ENCODE assay signal across 32 cellular contexts in the genomic region with DNA sequence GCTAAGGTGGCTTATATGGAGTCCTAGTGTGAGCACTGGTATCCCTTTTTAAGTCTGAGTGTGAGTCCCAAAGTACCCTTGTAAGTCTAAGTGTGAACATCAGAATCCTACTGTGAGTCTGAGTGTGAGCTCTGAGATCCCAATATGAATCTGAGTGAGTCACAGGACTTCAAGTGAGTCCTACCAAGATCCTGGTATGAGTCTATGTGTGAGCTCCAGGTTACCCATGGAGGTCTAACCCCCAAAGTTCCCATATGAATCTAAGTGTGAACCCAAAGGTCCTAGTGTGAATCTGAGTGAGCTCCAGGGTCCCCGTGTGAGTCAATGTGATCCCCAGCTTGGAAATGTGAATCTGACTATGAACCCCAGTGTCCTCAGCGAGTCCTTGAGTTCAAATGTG. TPM values are rescaled to one million over a fixed set of nuclear protein-coding genes. Genes with fewer than 3 reads are reported as not detected.
DNase-seq lines count a peak whose midpoint lies in the region; ATAC-seq and TF ChIP-seq lines count a peak whose summit lies in the region.
"Had no signal": no experiment of that assay in that cellular context is flagged by ENCODE, and none has a peak within 500 bp of the region (broad histone marks: within the 10 kb centered on the region; RNA-seq: fewer than 3 reads in every experiment).

No MANE protein-coding gene starts in this region.

- TF ChIP-seq CTCF in nephron (IDR thresholded peaks at IDR 0.05; ENCODE audit: unreplicated experiment in 3 of 3) (no peak), psoas muscle (IDR thresholded peaks at IDR 0.05) (no peak)

- no peaks in the 10 kb centered on the region for H3K36me3 ChIP-seq in CD8-positive, alpha-beta memory T cell (ENCODE audit: insufficient read depth, low read length)
- no peaks in the 10 kb centered on the region for H3K36me3 ChIP-seq in psoas muscle (ENCODE audit: insufficient read depth in 1 of 2, low read depth in 1 of 2)
- H3K36me3 ChIP-seq: BLaER1 treated with 17β-estradiol and CSF1 and Interleukin-3, amounts not matched to agents 10 nM and 100 nM; HAP-1; SJCRH30 had no signal

- no peak for DNase-seq in CD8-positive, alpha-beta memory T cell
- no peak for DNase-seq in psoas muscle
- DNase-seq in GDM1 (lab: John Stamatoyannopoulos, UW) = no peak
- no peak for DNase-seq in NAMALWA (ENCODE audit: low spot score)
- DNase-seq: AML-193; Caco-2; CD4-positive, alpha-beta memory T cell; HFFc6; KBM-7; MV-4-11; NCI-H1105 treated with DMSO at 0.1 percent for 48 hours; NCI-H146; NCI-H1930; NCI-H2107; NCI-H446 treated with DMSO at 0.1 percent for 48 hours; NCI-H526; NCI-H82; NK-92 treated with Interleukin-12 subunit alpha and Interleukin-12 subunit beta, amount 100 ng/mL, for 24 hours; PC-9; SJCRH30 had no signal

- WGBS in psoas muscle, 3 donors = 61 to 73% (median 61%) methylated on average over 2 of the region's 2 CpGs

- H3K27me3 Mint-ChIP-seq in CD8-positive, alpha-beta memory T cell = peaks cover 69 to 90% of the 10 kb centered on the region in 2 donors
- H3K27me3 Mint-ChIP-seq in activated T-helper 17 cell treated with anti-CD3 and anti-CD28 coated beads, Interleukin-2, amount 50 U/mL, for 72 hours = peaks cover 54% of the 10 kb centered on the region
- peaks cover 69% of the 10 kb centered on the region for H3K27me3 Mint-ChIP-seq in nephron (ENCODE audit: low read depth)

- H3K4me3 Mint-ChIP-seq in CD8-positive, alpha-beta memory T cell = peak overlapping the region in 4 of 7 donors; percentile 19 to 38 (median 27)
- no peak overlapping the region for H3K4me3 Mint-ChIP-seq in activated T-helper 17 cell treated with anti-CD3 and anti-CD28 coated beads, Interleukin-2, amount 50 U/mL, for 72 hours
- H3K4me3 Mint-ChIP-seq in nephron = peak overlapping the region; percentile 88 to 92 (median 90)
- H3K4me3 Mint-ChIP-seq: GM23338, HFFc6 had no signal

- no peaks in the 10 kb centered on the region for H3K9me3 Mint-ChIP-seq in CD8-positive, alpha-beta memory T cell
- no peaks in the 10 kb centered on the region for H3K9me3 Mint-ChIP-seq in activated T-helper 17 cell treated with anti-CD3 and anti-CD28 coated beads, Interleukin-2, amount 50 U/mL, for 72 hours
- no peaks in the 10 kb centered on the region for H3K9me3 Mint-ChIP-seq in nephron
- H3K9me3 Mint-ChIP-seq: HFFc6 had no signal

- H3K4me1 ChIP-seq in CD8-positive, alpha-beta memory T cell (ENCODE audit: insufficient read depth, low read length) = peaks cover 15% of the 10 kb centered on the region
- peaks cover 37% of the 10 kb centered on the region for H3K4me1 ChIP-seq in psoas muscle
- H3K4me1 ChIP-seq: HAP-1, SJCRH30 had no signal

- H3K36me3 Mint-ChIP-seq in CD8-positive, alpha-beta memory T cell = peaks cover 0 to 3% (median 0%) of the 10 kb centered on the region in 3 donors
- peaks cover 7% of the 10 kb centered on the region for H3K36me3 Mint-ChIP-seq in activated T-helper 17 cell treated with anti-CD3 and anti-CD28 coated beads, Interleukin-2, amount 50 U/mL, for 72 hours (ENCODE audit: low read depth)
- H3K36me3 Mint-ChIP-seq in nephron (ENCODE audit: low read depth) = no peaks in the 10 kb centered on the region
- H3K36me3 Mint-ChIP-seq: CD4-positive, alpha-beta memory T cell had no signal

- H3K4me3 ChIP-seq in CD8-positive, alpha-beta memory T cell (ENCODE audit: low read length) = no peak overlapping the region
- peak overlapping the region; percentile 80 for H3K4me3 ChIP-seq in psoas muscle
- H3K4me3 ChIP-seq: A549; BLaER1 treated with 17β-estradiol and CSF1 and Interleukin-3, amounts not matched to agents 10 nM and 100 nM; GM12878; GM23338; HAP-1; PC-9; SJCRH30 had no signal

- peaks cover 17 to 34% (median 18%) of the 10 kb centered on the region in 3 donors for H3K4me1 Mint-ChIP-seq in CD8-positive, alpha-beta memory T cell
- H3K4me1 Mint-ChIP-seq in activated T-helper 17 cell treated with anti-CD3 and anti-CD28 coated beads, Interleukin-2, amount 50 U/mL, for 72 hours = peaks cover 10% of the 10 kb centered on the region
- H3K4me1 Mint-ChIP-seq in nephron = peaks cover 59% of the 10 kb centered on the region

- intact Hi-C loops in psoas muscle (cut with DNase I) = no loop called here

- ATAC-seq in activated T-helper 17 cell treated with anti-CD3 and anti-CD28 coated beads, Interleukin-2, amount 50 U/mL, for 72 hours (replicated peaks) = peak; percentile 53
- ATAC-seq in psoas muscle (no peak), HG03571 (IDR thresholded peaks at IDR 0.05; ENCODE audit: unreplicated experiment) (no peak)
- ATAC-seq: A549, GM12878, GM23338, Right ventricle myocardium inferior had no signal

- H3K27me3 ChIP-seq in CD8-positive, alpha-beta memory T cell (ENCODE audit: insufficient read depth, low read length, poor library complexity, severe bottlenecking) = peaks cover 63% of the 10 kb centered on the region
- no peaks in the 10 kb centered on the region for H3K27me3 ChIP-seq in psoas muscle (ENCODE audit: insufficient read depth in 3 of 3, low read length in 2 of 3)

- POLR2A ChIA-PET in CD8-positive, alpha-beta memory T cell (lab: Charles Lee) = no interaction called here

- H3K9me3 ChIP-seq in CD8-positive, alpha-beta memory T cell (ENCODE audit: low read length) = no peaks in the 10 kb centered on the region
- H3K9me3 ChIP-seq in psoas muscle = no peaks in the 10 kb centered on the region
- H3K9me3 ChIP-seq: A549, Caco-2, HAP-1, SJCRH30 had no signal

- H3K27ac Mint-ChIP-seq in CD8-positive, alpha-beta memory T cell = no peak overlapping the region
- H3K27ac Mint-ChIP-seq in activated T-helper 17 cell treated with anti-CD3 and anti-CD28 coated beads, Interleukin-2, amount 50 U/mL, for 72 hours = no peak overlapping the region
- H3K27ac Mint-ChIP-seq in nephron = peak overlapping the region in 1 of 3 experiments; percentile 40
- H3K27ac Mint-ChIP-seq: CD4-positive, alpha-beta memory T cell; GM23338; HFFc6 had no signal

- CTCF ChIA-PET in CD8-positive, alpha-beta memory T cell (lab: Charles Lee) = no interaction called here

- H3K27ac ChIP-seq in CD8-positive, alpha-beta memory T cell (ENCODE audit: low read depth, low read length) = no peak overlapping the region
- peak overlapping the region; percentile 7 for H3K27ac ChIP-seq in psoas muscle
- H3K27ac ChIP-seq: A549; BLaER1 treated with 17β-estradiol and CSF1 and Interleukin-3, amounts not matched to agents 10 nM and 100 nM; PC-9; SJCRH30 had no signal

RNA-seq across cellular contexts. Expression of a gene that starts 2.3 kb away (rescaled TPM):
- total RNA-seq in CD8-positive, alpha-beta memory T cell = not detected
- polyA plus RNA-seq in CD8-positive, alpha-beta memory T cell = not detected
- not detected for total RNA-seq in activated T-helper 17 cell treated with anti-CD3 and anti-CD28 coated beads, Interleukin-2, amount 50 U/mL, for 72 hours
- 10 to 100 TPM; 32.3 to 85.1 (median 54.7) TPM for total RNA-seq in psoas muscle
- 10 to 100 TPM; 59.9 to 97.4 (median 64.4) TPM for polyA plus RNA-seq in psoas muscle
- total RNA-seq: CD4-positive, alpha-beta memory T cell; GM12878; HFFc6; LHCN-M2; MCF 10A; PC-9; RPMI7951 had no signal
- polyA plus RNA-seq: CD4-positive, alpha-beta memory T cell; GM12878 had no signal

RNA-seq across cellular contexts. Expression of a gene that starts 24.6 kb away (rescaled TPM):
- 10 to 100 TPM; 34.5 to 39.0 TPM for total RNA-seq in CD8-positive, alpha-beta memory T cell
- 35.9 TPM for polyA plus RNA-seq in CD8-positive, alpha-beta memory T cell
- 10 to 100 TPM; 21.3 to 25.8 TPM for total RNA-seq in activated T-helper 17 cell treated with anti-CD3 and anti-CD28 coated beads, Interleukin-2, amount 50 U/mL, for 72 hours
- 10 to 100 TPM; 63.1 to 84.7 (median 68.3) TPM for total RNA-seq in psoas muscle
- polyA plus RNA-seq in psoas muscle = 100 to 1,000 TPM in 1 of 3 donors, 10 to 100 TPM in 2; 58.5 to 124 (median 70.1) TPM

RNA-seq across cellular contexts. Expression of a gene that starts 33.0 kb away (rescaled TPM):
- total RNA-seq in CD8-positive, alpha-beta memory T cell = 10 to 100 TPM; 83.3 to 83.4 TPM
- polyA plus RNA-seq in CD8-positive, alpha-beta memory T cell = 128 TPM
- 10 to 100 TPM; 78.4 to 96.4 TPM for total RNA-seq in activated T-helper 17 cell treated with anti-CD3 and anti-CD28 coated beads, Interleukin-2, amount 50 U/mL, for 72 hours
- total RNA-seq in psoas muscle = 100 to 1,000 TPM in 2 of 4 donors, 10 to 100 TPM in 2; 79.4 to 109 (median 93.8) TPM
- polyA plus RNA-seq in psoas muscle = 10 to 100 TPM; 52.7 to 96.5 (median 95.8) TPM

RNA-seq across cellular contexts. Expression of a gene that starts 41.6 kb away (rescaled TPM):
- under 1 TPM; 0.22 to 0.44 TPM for total RNA-seq in CD8-positive, alpha-beta memory T cell
- not detected for polyA plus RNA-seq in CD8-positive, alpha-beta memory T cell
- under 1 TPM; 0.17 to 0.42 TPM for total RNA-seq in activated T-helper 17 cell treated with anti-CD3 and anti-CD28 coated beads, Interleukin-2, amount 50 U/mL, for 72 hours
- total RNA-seq in psoas muscle = under 1 TPM in 1 of 4 donors, not detected in 3; 0.16 TPM
- not detected for polyA plus RNA-seq in psoas muscle
- total RNA-seq: Caco-2; CD4-positive, alpha-beta memory T cell; GM12878; MCF 10A; PC-9; Right ventricle myocardium inferior; RPMI7951; SJCRH30 had no signal
- polyA plus RNA-seq: CD4-positive, alpha-beta memory T cell; GM12878; GM23338 had no signal

RNA-seq across cellular contexts. Expression of a gene that starts 50.3 kb away (rescaled TPM):
- 100 to 1,000 TPM; 138 to 141 TPM for total RNA-seq in CD8-positive, alpha-beta memory T cell
- 95.4 TPM for polyA plus RNA-seq in CD8-positive, alpha-beta memory T cell
- 10 to 100 TPM; 42.6 to 75.3 TPM for total RNA-seq in activated T-helper 17 cell treated with anti-CD3 and anti-CD28 coated beads, Interleukin-2, amount 50 U/mL, for 72 hours
- 10 to 100 TPM; 13.0 to 16.5 (median 13.8) TPM for total RNA-seq in psoas muscle
- 10 to 100 TPM; 13.8 to 50.1 (median 20.1) TPM for polyA plus RNA-seq in psoas muscle

Comparison
In these comparisons a context has a peak if more than half of its experiments do, and no peak if none do; other contexts are left out.
1. RNA of a gene that starts 2.3 kb away (total RNA-seq): 32.3 to 85.1 TPM in psoas muscle; not detected in activated T-helper 17 cell treated with anti-CD3 and anti-CD28 coated beads, Interleukin-2, amount 50 U/mL, for 72 hours and not detected in CD8-positive, alpha-beta memory T cell; every median in the first group is over 10 times any median in the second.